Comparison of ENCODE assay signal across 12 cellular contexts in the genomic region with DNA sequence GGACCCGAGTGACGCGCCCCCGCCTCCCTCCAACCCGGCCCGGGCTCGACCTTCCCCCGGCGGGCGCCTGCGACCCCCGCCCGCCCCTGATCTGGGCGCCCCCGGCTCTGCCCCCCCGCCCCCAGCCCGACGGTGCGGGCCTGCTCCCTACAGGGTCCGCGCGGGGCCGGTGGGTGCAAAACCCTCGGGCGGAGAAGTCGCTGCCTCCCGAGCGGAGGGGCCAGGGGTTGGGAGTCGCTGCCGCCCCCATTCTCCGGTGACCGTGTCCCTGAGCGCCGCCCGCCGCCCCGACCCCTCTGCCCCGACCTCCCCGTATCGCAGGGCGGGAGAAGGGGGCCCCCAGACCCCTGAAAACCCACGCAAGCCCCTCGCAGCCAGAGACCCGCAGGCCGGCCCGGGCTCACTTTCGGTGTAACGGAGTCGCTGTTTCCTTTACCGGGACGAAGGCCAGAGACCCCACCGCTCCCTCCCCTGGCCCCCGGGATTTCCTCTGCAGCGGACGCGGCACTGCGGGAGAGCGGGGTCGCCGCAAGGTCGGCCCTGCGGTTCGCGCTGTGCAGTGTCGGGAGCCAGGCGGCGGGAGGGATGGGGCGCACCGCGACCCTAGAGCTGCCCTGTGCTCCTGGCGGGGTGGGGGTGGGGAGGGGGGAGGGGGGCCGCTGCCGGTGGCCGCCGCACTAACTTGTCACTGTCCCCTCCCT. TPM values are rescaled to one million over a fixed set of nuclear protein-coding genes. Genes with fewer than 3 reads are reported as not detected.
DNase-seq lines count a peak whose midpoint lies in the region; ATAC-seq and TF ChIP-seq lines count a peak whose summit lies in the region.
"Had no signal": no experiment of that assay in that cellular context is flagged by ENCODE, and none has a peak within 500 bp of the region (broad histone marks: within the 10 kb centered on the region; RNA-seq: fewer than 3 reads in every experiment).

No MANE protein-coding gene starts in this region.

- intact Hi-C loops in dorsolateral prefrontal cortex (cut with DNase I), result no loop called here

- H3K27ac ChIP-seq in dorsolateral prefrontal cortex (peak overlapping the region in 3 of 59 donors; percentile 38 to 57 (median 54)), mesodermal cell (ENCODE audit: low read depth, low read length, severe bottlenecking) (no peak overlapping the region)
- H3K27ac ChIP-seq: pancreas, uterus had no signal

- WGBS in mesodermal cell (ENCODE audit: insufficient coverage in 2 of 2), 2 experiments, result 0 to 2% methylated on average over 9 to 30 of the region's 75 CpGs

- no peak for TF ChIP-seq CTCF in dorsolateral prefrontal cortex (IDR thresholded peaks at IDR 0.05 in 54 of 56, conservative IDR thresholded peaks at IDR 0.05 in 2 of 56; ENCODE audit: low read depth in 1 of 56, partially characterized antibody in 56 of 56)

- no peak for ATAC-seq in GM21737 (IDR thresholded peaks at IDR 0.05; ENCODE audit: unreplicated experiment)

- H3K36me3 ChIP-seq in mesodermal cell (ENCODE audit: control insufficient read depth, insufficient read depth, low read length), result no peaks in the 10 kb centered on the region
- H3K36me3 ChIP-seq: pancreas, uterus had no signal

- H3K27me3 ChIP-seq in dorsolateral prefrontal cortex, result peaks cover 0 to 67% (median 10%) of the 10 kb centered on the region in 45 donors

- peaks cover 4% of the 10 kb centered on the region for H3K4me1 ChIP-seq in mesodermal cell (ENCODE audit: control insufficient read depth, insufficient read depth, low read length, poor library complexity, severe bottlenecking)

- H3K9me3 ChIP-seq in mesodermal cell (ENCODE audit: control insufficient read depth, low read length), result no peaks in the 10 kb centered on the region
- H3K9me3 ChIP-seq: pancreas, uterus had no signal

- DNase-seq in stimulated activated CD4-positive, alpha-beta T cell treated with anti-CD3 and anti-CD28 coated beads, Interleukin-2, amount 100 ng/mL, for 4 hours (ENCODE audit: low read depth), result peak; percentile 6
- no peak for DNase-seq in stimulated activated CD4-positive, alpha-beta T cell treated with anti-CD3 and anti-CD28 coated beads, Interleukin-1b, Interleukin-23, amount 100 ng/mL, for 48 hours
- DNase-seq in dorsolateral prefrontal cortex (peak in 3 of 10 donors; percentile 23 to 42 (median 37)), HK-2 (ENCODE audit: unreplicated experiment) (no peak), mucosa of gallbladder (ENCODE audit: low spot score) (no peak)
- no peak for DNase-seq in stimulated activated naive CD4-positive, alpha-beta T cell (lab: John Stamatoyannopoulos, UW)
- DNase-seq: activated naive CD8-positive, alpha-beta T cell treated with anti-CD3 and anti-CD28 coated beads, Interleukin-2, amount 10 ng/mL, durations not matched to agents 7 days and 5 days; uterus had no signal

- H3K4me3 ChIP-seq in dorsolateral prefrontal cortex (peak overlapping the region in 47 of 59 donors; percentile 5 to 57 (median 35)), mesodermal cell (ENCODE audit: extremely low read depth, insufficient read depth, low read length, poor library complexity, severe bottlenecking) (peak overlapping the region; percentile 19)

RNA-seq across cellular contexts. Expression of a gene that starts 0.7 kb away (rescaled TPM):
- total RNA-seq in dorsolateral prefrontal cortex (100 to 1,000 TPM in 117 of 120 experiments, 10 to 100 TPM in 3; 50.4 to 376 (median 222) TPM), mucosa of gallbladder (3.3 TPM)
- polyA plus RNA-seq in mesodermal cell (2013, experiment 1 of 2), result 0.22 TPM
- polyA plus RNA-seq in mesodermal cell (2013, experiment 2 of 2), result 0.20 TPM
- total RNA-seq: LHCN-M2 had no signal

Comparison
In these comparisons a context has a peak if more than half of its experiments do, and no peak if none do; other contexts are left out.
1. RNA of a gene that starts 0.7 kb away (total RNA-seq): 50.4 to 376 TPM in dorsolateral prefrontal cortex; 3.3 TPM in mucosa of gallbladder (single experiment); every median in the first group is over 10 times any median in the second.